ENCODE assay signal across 1 cellular context in the genomic region with DNA sequence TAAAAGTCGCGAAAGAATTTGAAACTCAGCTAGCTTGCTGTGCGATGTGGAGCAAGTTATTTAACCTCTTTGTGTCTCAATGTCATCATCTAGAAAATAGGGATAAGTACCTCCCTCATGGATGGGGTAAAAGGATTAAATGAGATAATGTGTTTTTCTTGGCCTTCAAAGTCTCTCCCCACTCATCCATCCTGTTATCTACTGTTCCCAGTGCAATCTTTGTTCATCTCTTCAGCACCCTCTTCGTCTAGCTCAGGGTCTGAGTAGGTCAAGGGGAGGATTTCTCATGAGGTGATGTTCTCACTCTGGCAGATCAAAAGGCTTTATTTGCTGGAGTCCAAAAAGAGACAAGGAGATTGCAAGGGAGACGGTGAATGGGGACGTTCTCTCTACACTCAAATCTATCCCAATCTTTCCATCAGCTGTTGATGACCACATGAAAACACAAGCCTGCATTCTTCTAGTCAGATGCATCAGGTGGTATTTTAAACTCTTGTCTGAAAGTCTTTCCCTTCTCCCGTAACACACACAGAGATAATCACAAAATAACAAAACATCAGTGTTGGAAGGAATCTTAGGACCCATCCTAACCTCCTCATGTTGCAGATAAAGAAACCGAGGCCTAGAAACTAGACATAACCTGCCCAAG.
TF ChIP-seq lines count a peak whose summit lies in the region.

No MANE protein-coding gene starts in this region.

TF ChIP-seq in GM12878, 131 proteins besides CTCF, POLR2A, EP300 and RAD21:
- TF ChIP-seq MAX (IDR thresholded peaks at IDR 0.05; ENCODE audit: low read depth, low read length) (no peak), MEF2B (IDR thresholded peaks at IDR 0.05; ENCODE audit: partially characterized antibody, poor library complexity, severe bottlenecking) (no peak), KAT2A (conservative IDR thresholded peaks at IDR 0.05; ENCODE audit: control insufficient read depth, low read depth, low read length) (no peak), MXI1 (IDR thresholded peaks at IDR 0.05; ENCODE audit: low read depth, low read length) (no peak), SMAD1 (IDR thresholded peaks at IDR 0.05; ENCODE audit: low read depth, partially characterized antibody) (no peak), CHD1 (IDR thresholded peaks at IDR 0.05; ENCODE audit: low read depth, low read length) (no peak), ZBED1 (IDR thresholded peaks at IDR 0.05; ENCODE audit: borderline replicate concordance) (no peak), ZSCAN29 (IDR thresholded peaks at IDR 0.05) (no peak), CHD2 (IDR thresholded peaks at IDR 0.05; ENCODE audit: borderline replicate concordance, low read depth, low read length) (no peak), ZNF217 (IDR thresholded peaks at IDR 0.05) (no peak), ZZZ3 (IDR thresholded peaks at IDR 0.05; ENCODE audit: control insufficient read depth, insufficient read length, low read depth) (no peak), CHD4 (IDR thresholded peaks at IDR 0.05) (no peak)
